Comparison of ENCODE assay signal across 10 cellular contexts in the genomic region with DNA sequence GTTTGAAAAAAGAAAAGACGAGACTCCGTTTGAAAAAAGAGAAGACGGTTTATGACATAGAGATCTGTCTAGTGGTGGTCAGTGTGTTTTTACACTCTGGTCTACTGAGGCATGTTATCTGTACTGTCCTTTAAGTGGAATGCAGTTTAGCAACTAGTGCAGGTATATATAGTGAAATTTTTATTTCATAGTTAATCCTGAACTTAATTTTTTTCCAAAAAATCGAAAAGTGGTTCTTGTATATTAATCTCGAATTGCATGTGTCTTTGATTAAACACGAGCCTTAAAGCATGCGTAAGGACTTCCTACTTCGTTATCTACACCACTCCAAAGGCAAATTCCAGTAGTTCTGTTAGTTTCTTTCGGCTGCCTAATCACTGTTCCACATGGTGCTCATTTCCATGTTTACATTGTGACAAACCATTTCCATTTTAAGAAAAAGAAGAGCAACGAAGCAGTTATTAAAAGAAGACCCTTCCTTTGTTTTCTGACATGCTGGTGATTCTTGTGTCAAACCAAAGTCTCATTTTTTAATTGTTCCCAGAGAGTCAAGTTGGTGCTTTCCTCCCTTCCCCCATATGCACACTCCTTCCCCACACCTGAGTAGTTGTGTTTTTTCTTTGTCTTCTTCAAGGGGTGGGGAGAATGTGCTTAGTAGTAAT. TPM values are rescaled to one million over a fixed set of nuclear protein-coding genes. Genes with fewer than 3 reads are reported as not detected.
DNase-seq lines count a peak whose midpoint lies in the region; ATAC-seq, FAIRE-seq and TF ChIP-seq lines count a peak whose summit lies in the region.
"Had no signal": no experiment of that assay in that cellular context is flagged by ENCODE, and none has a peak within 500 bp of the region (broad histone marks: within the 10 kb centered on the region; RNA-seq: fewer than 3 reads in every experiment).

No MANE protein-coding gene starts in this region.

- no peak overlapping the region for H3K23ac ChIP-seq in H9 (ENCODE audit: insufficient read length, low read depth, low read length)

- H2AFZ ChIP-seq in H9 (ENCODE audit: low read length) = no peak overlapping the region

- H3K4ac ChIP-seq in H9 (ENCODE audit: low read depth, low read length) = no peak overlapping the region

- peaks cover 17% of the 10 kb centered on the region; the same call in 1 of the 2 replicates for H3K79me2 ChIP-seq in H9 (ENCODE audit: insufficient read depth, low read length)

- no peak overlapping the region for H2BK5ac ChIP-seq in H9 (ENCODE audit: insufficient read length, low read length)

- POLR2A ChIA-PET in A549 (lab: Yijun Ruan, JAX) = no interaction called here

- DNase-seq in A549 (ENCODE audit: low read depth in 1 of 2, low spot score in 1 of 2) (no peak), H9 (no peak), immature natural killer cell (no peak), GDM1 (lab: John Stamatoyannopoulos, UW) (no peak), Peyer's patch (no peak), NCI-H1930 (lab: John Stamatoyannopoulos, UW) (no peak)
- DNase-seq in activated naive CD8-positive, alpha-beta T cell treated with anti-CD3 and anti-CD28 coated beads, Interleukin-2, amount 50 U/mL, for 24 hours = no peak
- no peak for DNase-seq in activated effector memory CD4-positive, alpha-beta T cell treated with anti-CD3 and anti-CD28 coated beads, Interleukin-2, amount 50 U/mL, for 16 hours
- DNase-seq: activated gamma-delta T cell treated with Interleukin-2 at 50 U/mL for 16 hours, DMS 273 treated with DMSO at 0.1 percent for 48 hours had no signal

- no peak for FAIRE-seq in A549 (lab: Jason Lieb, UNC)

- H2BK15ac ChIP-seq in H9 (ENCODE audit: low read depth, low read length) = no peak overlapping the region

- H2BK20ac ChIP-seq in H9 (ENCODE audit: low read depth, low read length, poor library complexity, severe bottlenecking) = no peak overlapping the region

- no peaks in the 10 kb centered on the region for H3K27me3 ChIP-seq in H9 (ENCODE audit: insufficient read depth, low read length)
- no peaks in the 10 kb centered on the region for H3K27me3 ChIP-seq in Peyer's patch

- H4K91ac ChIP-seq in H9 (ENCODE audit: insufficient read length, low read depth, low read length) = no peak overlapping the region

- H3K27ac Mint-ChIP-seq in H9 = peak overlapping the region in 1 of 3 experiments; percentile 35; a peak in 2 of 7 replicates
- peak overlapping the region; percentile 99 for H3K27ac Mint-ChIP-seq in activated naive CD8-positive, alpha-beta T cell treated with anti-CD3 and anti-CD28 coated beads, Interleukin-2, amount 50 U/mL, for 24 hours
- no peak overlapping the region for H3K27ac Mint-ChIP-seq in immature natural killer cell

- peak overlapping the region; percentile 86 to 99 for H3K4me3 Mint-ChIP-seq in H9
- peak overlapping the region; percentile 98 for H3K4me3 Mint-ChIP-seq in activated naive CD8-positive, alpha-beta T cell treated with anti-CD3 and anti-CD28 coated beads, Interleukin-2, amount 50 U/mL, for 24 hours
- H3K4me3 Mint-ChIP-seq in immature natural killer cell = peak overlapping the region in 4 of 5 donors; percentile 57 to 95 (median 92)

- H3K79me1 ChIP-seq in H9 (ENCODE audit: insufficient read depth, low read depth, low read length, poor library complexity, severe bottlenecking) = peaks cover 10% of the 10 kb centered on the region

- TF ChIP-seq CTCF in A549 (IDR thresholded peaks at IDR 0.05) = no peak
- no peak for TF ChIP-seq CTCF in H9 (conservative IDR thresholded peaks at IDR 0.05)
- no peak for TF ChIP-seq CTCF in Peyer's patch (IDR thresholded peaks at IDR 0.05)

- H3K36me3 Mint-ChIP-seq in H9 (ENCODE audit: insufficient read depth in 1 of 3, low read depth in 3 of 3) = peaks cover 1 to 4% (median 3%) of the 10 kb centered on the region in 3 experiments; a peak in 4 of 7 replicates
- H3K36me3 Mint-ChIP-seq in activated naive CD8-positive, alpha-beta T cell treated with anti-CD3 and anti-CD28 coated beads, Interleukin-2, amount 50 U/mL, for 24 hours (ENCODE audit: low read depth) = peaks cover 44% of the 10 kb centered on the region
- H3K36me3 Mint-ChIP-seq in immature natural killer cell = no peaks in the 10 kb centered on the region

- no peak overlapping the region for H4K5ac ChIP-seq in H9 (ENCODE audit: insufficient read length, low read depth, low read length)

- no peak overlapping the region for H3K14ac ChIP-seq in H9 (ENCODE audit: insufficient read depth, low read length)

- no peak overlapping the region for H2BK12ac ChIP-seq in H9 (ENCODE audit: insufficient read length, low read depth, low read length)

- no peaks in the 10 kb centered on the region for H4K20me1 ChIP-seq in H9 (ENCODE audit: control insufficient read depth, insufficient read depth, insufficient read length)

- no peak overlapping the region for H3K4me3 ChIP-seq in A549
- H3K4me3 ChIP-seq in Peyer's patch = peak overlapping the region in 2 of 4 donors; percentile 97 to 100

- peaks cover 0 to 3% of the 10 kb centered on the region in 2 experiments; a peak in 1 of 5 replicates for H3K9me3 Mint-ChIP-seq in H9
- H3K9me3 Mint-ChIP-seq in activated naive CD8-positive, alpha-beta T cell treated with anti-CD3 and anti-CD28 coated beads, Interleukin-2, amount 50 U/mL, for 24 hours = no peaks in the 10 kb centered on the region
- no peaks in the 10 kb centered on the region for H3K9me3 Mint-ChIP-seq in immature natural killer cell

- H3K4me1 Mint-ChIP-seq in H9 = peaks cover 34 to 47% of the 10 kb centered on the region in 2 experiments
- H3K4me1 Mint-ChIP-seq in activated naive CD8-positive, alpha-beta T cell treated with anti-CD3 and anti-CD28 coated beads, Interleukin-2, amount 50 U/mL, for 24 hours = peaks cover 62% of the 10 kb centered on the region
- H3K4me1 Mint-ChIP-seq in immature natural killer cell = peaks cover 19 to 20% of the 10 kb centered on the region in 2 donors

- no peak overlapping the region for H3K9ac ChIP-seq in H9 (ENCODE audit: extremely low read depth, insufficient read length, low read length)

- peak overlapping the region; percentile 94 for H3K4me2 ChIP-seq in A549
- no peak overlapping the region for H3K4me2 ChIP-seq in H9 (ENCODE audit: insufficient read depth, insufficient read length, low read length)

- H3K9me3 ChIP-seq in A549 = no peaks in the 10 kb centered on the region
- H3K9me3 ChIP-seq in H9 (ENCODE audit: control insufficient read depth, low read depth, low read length) = no peaks in the 10 kb centered on the region
- H3K9me3 ChIP-seq in Peyer's patch = no peaks in the 10 kb centered on the region

- H4K8ac ChIP-seq in H9 (replicated peaks; ENCODE audit: insufficient read length, low read depth, low read length) = no peak overlapping the region

- CTCF ChIA-PET in A549 (lab: Yijun Ruan, JAX) = interaction anchor here (0.7 to 1.4 kb wide), 2 partner anchors 68 to 69 kb away, joined by 3 read pairs; no protein-coding TSS in a partner anchor

- no peak for TF ChIP-seq RAD21 in A549 (conservative IDR thresholded peaks at IDR 0.05 in 1 of 2, IDR thresholded peaks at IDR 0.05 in 1 of 2)

- TF ChIP-seq EP300 in A549 (IDR thresholded peaks at IDR 0.05) = no peak

- no peak for TF ChIP-seq POLR2A in A549 (IDR thresholded peaks at IDR 0.05; ENCODE audit: low read length)
- no peak for TF ChIP-seq POLR2A in Peyer's patch (IDR thresholded peaks at IDR 0.05)

- no peak overlapping the region for H2BK120ac ChIP-seq in H9 (ENCODE audit: low read depth, low read length, poor library complexity, severe bottlenecking)

- WGBS in A549 (ENCODE audit: missing lambda C conversion rate) = 61% methylated on average over 10 of the region's 10 CpGs
- no CpG with 5 or more reads among the region's 10 CpGs for WGBS in H9 (ENCODE audit: extremely low coverage, insufficient read length, low lambda C conversion rate)

- peaks cover 22% of the 10 kb centered on the region for H3K4me1 ChIP-seq in A549
- peaks cover 2% of the 10 kb centered on the region; the same call in 1 of the 2 replicates for H3K4me1 ChIP-seq in H9 (ENCODE audit: insufficient read depth, low read length)
- peaks cover 0 to 14% (median 3%) of the 10 kb centered on the region in 4 donors for H3K4me1 ChIP-seq in Peyer's patch

- H3K27ac ChIP-seq in A549 = no peak overlapping the region
- no peak overlapping the region for H3K27ac ChIP-seq in H9 (ENCODE audit: insufficient read length, low read depth, low read length)
- H3K27ac ChIP-seq in Peyer's patch = peak overlapping the region in 1 of 4 donors; percentile 97

- ATAC-seq in A549 = no peak
- ATAC-seq in activated naive CD8-positive, alpha-beta T cell treated with anti-CD3 and anti-CD28 coated beads, Interleukin-2, amount 50 U/mL, for 24 hours = no peak

- no peak overlapping the region for H3K56ac ChIP-seq in H9 (ENCODE audit: insufficient read length, low read depth, low read length)

- peaks cover 12% of the 10 kb centered on the region for H3K23me2 ChIP-seq in H9 (ENCODE audit: insufficient read length, low read depth, low read length, poor library complexity, severe bottlenecking)

- no peak overlapping the region for H2AK5ac ChIP-seq in H9 (ENCODE audit: insufficient read length, low read length)

- H3K36me3 ChIP-seq in Peyer's patch = no peaks in the 10 kb centered on the region

- H3K27me3 Mint-ChIP-seq in H9 (ENCODE audit: low read depth) (peaks cover 6% of the 10 kb centered on the region), immature natural killer cell (ENCODE audit: low read depth in 3 of 3) (peaks cover 0 to 17% (median 14%) of the 10 kb centered on the region in 3 donors)
- H3K27me3 Mint-ChIP-seq in activated naive CD8-positive, alpha-beta T cell treated with anti-CD3 and anti-CD28 coated beads, Interleukin-2, amount 50 U/mL, for 24 hours = peaks cover 2% of the 10 kb centered on the region

- no peak overlapping the region for H3T11ph ChIP-seq in H9 (ENCODE audit: low read length)

- no peak overlapping the region for H3K18ac ChIP-seq in H9 (ENCODE audit: insufficient read length, low read depth, low read length)

TF ChIP-seq in A549, 52 proteins besides CTCF, POLR2A, EP300 and RAD21 (continues in another document):
- TF ChIP-seq PHF8 (IDR thresholded peaks at IDR 0.05; ENCODE audit: borderline replicate concordance, low read depth) (no peak), MYC (IDR thresholded peaks at IDR 0.05; ENCODE audit: borderline replicate concordance, low read length) (no peak), HDAC2 (IDR thresholded peaks at IDR 0.05) (no peak), SREBF2 (IDR thresholded peaks at IDR 0.05) (no peak)

RNA-seq across cellular contexts. Expression of a gene that starts 2.3 kb away (rescaled TPM):
- 26.8 and 29.8 TPM in 2 replicates for polyA plus RNA-seq in A549 (2011; rRNA removed)
- polyA plus RNA-seq in A549 (2012; cell fraction: cytosol; rRNA removed) = 13.4 and 14.5 TPM in 2 replicates
- polyA plus RNA-seq in A549 (2012; cell fraction: nucleus; rRNA removed) = 10.9 and 15.5 TPM in 2 replicates
- polyA plus RNA-seq in A549 (2017; fragmentation: RNase III; extraction: RNeasy Plus Mini Kit Qiagen cat#74134 plus additional on column Dnase treatment) = 12.8 to 13.9 TPM (median 13.0 TPM) in 3 replicates
- 13.3 and 15.5 TPM in 2 replicates for polyA minus RNA-seq in A549 (2011; rRNA and poly(A)+ RNA removed)
- 31.3 and 32.9 TPM in 2 replicates for total RNA-seq in H9 (2021)
- 1 to 10 TPM; 3.4 to 6.7 (median 5.5) TPM for polyA plus RNA-seq in immature natural killer cell
- total RNA-seq in Peyer's patch = 10 to 100 TPM; 49.8 to 59.1 (median 52.5) TPM
